Comparison of ENCODE assay signal across 8 cellular contexts in the genomic region with DNA sequence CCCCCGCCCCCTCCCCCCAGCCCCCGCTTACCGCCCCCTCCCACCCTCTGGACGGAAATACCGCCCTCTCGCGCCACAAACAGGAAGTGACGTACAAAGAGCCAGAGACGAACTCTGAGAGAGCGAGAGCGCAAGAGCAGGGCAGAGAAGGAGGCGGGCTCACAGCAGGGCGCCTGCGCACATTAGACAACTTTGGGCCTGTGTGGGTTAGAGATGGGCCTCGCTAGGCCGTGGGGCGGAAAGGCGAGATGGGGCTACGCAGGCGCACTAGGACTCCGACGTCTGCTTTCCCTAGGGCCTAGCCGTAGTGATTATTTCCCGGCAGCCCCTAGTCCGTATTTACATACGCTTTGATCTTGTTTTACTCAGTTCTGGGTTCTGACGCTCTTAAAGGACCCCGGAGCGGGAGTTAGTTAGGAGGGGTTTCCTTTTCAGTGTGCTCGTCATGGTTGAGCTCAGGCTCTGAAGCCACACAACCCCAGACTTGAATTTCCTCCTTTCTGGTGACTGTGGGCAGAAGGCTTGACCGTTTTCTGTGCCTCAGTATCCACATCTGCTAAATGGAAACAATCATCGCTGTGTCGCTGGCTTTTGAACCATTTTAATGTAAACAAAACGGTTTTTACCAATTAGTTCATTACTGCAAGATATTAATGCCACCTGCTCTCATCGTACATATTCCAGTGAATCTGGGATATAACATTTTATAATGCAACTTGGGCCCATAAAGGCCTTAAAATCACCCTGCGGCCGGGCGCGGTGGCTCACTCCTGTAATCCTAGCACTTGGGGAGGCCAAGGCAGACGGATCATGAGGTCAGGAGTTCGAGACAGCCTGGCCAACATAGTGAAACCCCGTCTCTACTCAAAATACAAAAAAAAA. TPM values are rescaled to one million over a fixed set of nuclear protein-coding genes. Genes with fewer than 3 reads are reported as not detected.
A peak's percentile ranks its signal among the peaks of the same experiment; 100 is the strongest.
DNase-seq lines count a peak whose midpoint lies in the region; ATAC-seq, FAIRE-seq and TF ChIP-seq lines count a peak whose summit lies in the region.

No MANE protein-coding gene starts in this region.

- no peak for TF ChIP-seq POLR2A in vagina (IDR thresholded peaks at IDR 0.05)

- peaks cover 2% of the 10 kb centered on the region for H3K36me3 Mint-ChIP-seq in T-helper 2 cell treated with Interferon-gamma antibody and Interleukin-4, amounts not matched to agents 5 μg/mL and 100 μg/mL, for 36 hours (ENCODE audit: low read depth)

- intact Hi-C loops in vagina (cut with DNase I), result no loop called here

- peaks cover 27% of the 10 kb centered on the region for H3K4me1 Mint-ChIP-seq in T-helper 2 cell treated with Interferon-gamma antibody and Interleukin-4, amounts not matched to agents 5 μg/mL and 100 μg/mL, for 36 hours (ENCODE audit: low read depth)

- H3K9me3 Mint-ChIP-seq in T-helper 2 cell treated with Interferon-gamma antibody and Interleukin-4, amounts not matched to agents 5 μg/mL and 100 μg/mL, for 36 hours, result no peaks in the 10 kb centered on the region

- DNase-seq in GM18507 (ENCODE audit: extremely low spot score, insufficient read length, low read depth), result peak; percentile 94
- peak; percentile 98 for DNase-seq in NCI-H187 treated with DMSO at 0.1 percent for 48 hours (lab: John Stamatoyannopoulos, UW)
- peak; percentile 100 for DNase-seq in T-helper 2 cell treated with Interferon-gamma antibody and Interleukin-4, amounts not matched to agents 5 μg/mL and 100 μg/mL, for 36 hours (ENCODE audit: low spot score)
- peak; percentile 99 for DNase-seq in astrocyte of the cerebellum (ENCODE audit: low read depth)
- peak; percentile 97 for DNase-seq in hepatic stellate cell (ENCODE audit: low spot score)
- peak; percentile 100 for DNase-seq in putamen (ENCODE audit: low spot score)
- DNase-seq in vagina (ENCODE audit: extremely low spot score in 2 of 2), result peak in 1 of 2 donors; percentile 99

- H3K4me1 ChIP-seq in vagina, result peaks cover 50% of the 10 kb centered on the region

- no peaks in the 10 kb centered on the region for H3K27me3 ChIP-seq in vagina

- peak overlapping the region; percentile 71 for H3K4me3 ChIP-seq in astrocyte of the cerebellum (ENCODE audit: low read depth, low read length)
- H3K4me3 ChIP-seq in vagina, result peak overlapping the region; percentile 85 to 93

- in situ Hi-C loops in astrocyte of the cerebellum (cut with HindIII; ENCODE audit: low sequenced_read_pairs), result no loop called here

- H3K27me3 Mint-ChIP-seq in T-helper 2 cell treated with Interferon-gamma antibody and Interleukin-4, amounts not matched to agents 5 μg/mL and 100 μg/mL, for 36 hours (ENCODE audit: low read depth), result no peaks in the 10 kb centered on the region

- peak overlapping the region; percentile 98 for H3K27ac ChIP-seq in vagina

- FAIRE-seq in GM18507 (lab: Jason Lieb, UNC), result peak; percentile 100

- TF ChIP-seq CTCF in astrocyte of the cerebellum (IDR thresholded peaks at IDR 0.05; ENCODE audit: low read depth, low read length, missing control alignments) (no peak), vagina (IDR thresholded peaks at IDR 0.05) (no peak)

- peak overlapping the region; percentile 92 for H3K4me3 Mint-ChIP-seq in T-helper 2 cell treated with Interferon-gamma antibody and Interleukin-4, amounts not matched to agents 5 μg/mL and 100 μg/mL, for 36 hours

- no peaks in the 10 kb centered on the region for H3K9me3 ChIP-seq in vagina

- ATAC-seq in HG02970 (IDR thresholded peaks at IDR 0.05; ENCODE audit: low FRiP score, unreplicated experiment), result peak; percentile 91

- H3K36me3 ChIP-seq in vagina, result no peaks in the 10 kb centered on the region

- H3K27ac Mint-ChIP-seq in T-helper 2 cell treated with Interferon-gamma antibody and Interleukin-4, amounts not matched to agents 5 μg/mL and 100 μg/mL, for 36 hours, result peak overlapping the region; percentile 99

RNA-seq across cellular contexts. Expression of a gene that starts 0.4 kb away (rescaled TPM):
- total RNA-seq in vagina, result 105 TPM

RNA-seq across cellular contexts. Expression of a gene that starts 59.1 kb away (rescaled TPM):
- total RNA-seq in vagina, result not detected
